In genomic region chr22:50281384-50281760, GRCh38 we compare ENCODE assay signal across 2 cellular contexts.
TF ChIP-seq lines count a peak whose summit lies in the region.

No MANE protein-coding gene starts in this region.

TF ChIP-seq in HCT116, 20 proteins besides CTCF, POLR2A, EP300 and RAD21:
- TF ChIP-seq SRF (IDR thresholded peaks at IDR 0.05; ENCODE audit: low read depth) (no peak), ZNF274 (IDR thresholded peaks at IDR 0.05; ENCODE audit: low read depth, low read length) (no peak), ZFX (IDR thresholded peaks at IDR 0.05) (no peak)
- TF ChIP-seq, protein P1, sequence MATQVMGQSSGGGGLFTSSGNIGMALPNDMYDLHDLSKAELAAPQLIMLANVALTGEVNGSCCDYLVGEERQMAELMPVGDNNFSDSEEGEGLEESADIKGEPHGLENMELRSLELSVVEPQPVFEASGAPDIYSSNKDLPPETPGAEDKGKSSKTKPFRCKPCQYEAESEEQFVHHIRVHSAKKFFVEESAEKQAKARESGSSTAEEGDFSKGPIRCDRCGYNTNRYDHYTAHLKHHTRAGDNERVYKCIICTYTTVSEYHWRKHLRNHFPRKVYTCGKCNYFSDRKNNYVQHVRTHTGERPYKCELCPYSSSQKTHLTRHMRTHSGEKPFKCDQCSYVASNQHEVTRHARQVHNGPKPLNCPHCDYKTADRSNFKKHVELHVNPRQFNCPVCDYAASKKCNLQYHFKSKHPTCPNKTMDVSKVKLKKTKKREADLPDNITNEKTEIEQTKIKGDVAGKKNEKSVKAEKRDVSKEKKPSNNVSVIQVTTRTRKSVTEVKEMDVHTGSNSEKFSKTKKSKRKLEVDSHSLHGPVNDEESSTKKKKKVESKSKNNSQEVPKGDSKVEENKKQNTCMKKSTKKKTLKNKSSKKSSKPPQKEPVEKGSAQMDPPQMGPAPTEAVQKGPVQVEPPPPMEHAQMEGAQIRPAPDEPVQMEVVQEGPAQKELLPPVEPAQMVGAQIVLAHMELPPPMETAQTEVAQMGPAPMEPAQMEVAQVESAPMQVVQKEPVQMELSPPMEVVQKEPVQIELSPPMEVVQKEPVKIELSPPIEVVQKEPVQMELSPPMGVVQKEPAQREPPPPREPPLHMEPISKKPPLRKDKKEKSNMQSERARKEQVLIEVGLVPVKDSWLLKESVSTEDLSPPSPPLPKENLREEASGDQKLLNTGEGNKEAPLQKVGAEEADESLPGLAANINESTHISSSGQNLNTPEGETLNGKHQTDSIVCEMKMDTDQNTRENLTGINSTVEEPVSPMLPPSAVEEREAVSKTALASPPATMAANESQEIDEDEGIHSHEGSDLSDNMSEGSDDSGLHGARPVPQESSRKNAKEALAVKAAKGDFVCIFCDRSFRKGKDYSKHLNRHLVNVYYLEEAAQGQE (IDR thresholded peaks at IDR 0.05; ENCODE audit: low read depth) = no peak
- TF ChIP-seq, protein P2, sequence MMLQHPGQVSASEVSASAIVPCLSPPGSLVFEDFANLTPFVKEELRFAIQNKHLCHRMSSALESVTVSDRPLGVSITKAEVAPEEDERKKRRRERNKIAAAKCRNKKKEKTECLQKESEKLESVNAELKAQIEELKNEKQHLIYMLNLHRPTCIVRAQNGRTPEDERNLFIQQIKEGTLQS (IDR thresholded peaks at IDR 0.05) = no peak
- TF ChIP-seq, protein P3, sequence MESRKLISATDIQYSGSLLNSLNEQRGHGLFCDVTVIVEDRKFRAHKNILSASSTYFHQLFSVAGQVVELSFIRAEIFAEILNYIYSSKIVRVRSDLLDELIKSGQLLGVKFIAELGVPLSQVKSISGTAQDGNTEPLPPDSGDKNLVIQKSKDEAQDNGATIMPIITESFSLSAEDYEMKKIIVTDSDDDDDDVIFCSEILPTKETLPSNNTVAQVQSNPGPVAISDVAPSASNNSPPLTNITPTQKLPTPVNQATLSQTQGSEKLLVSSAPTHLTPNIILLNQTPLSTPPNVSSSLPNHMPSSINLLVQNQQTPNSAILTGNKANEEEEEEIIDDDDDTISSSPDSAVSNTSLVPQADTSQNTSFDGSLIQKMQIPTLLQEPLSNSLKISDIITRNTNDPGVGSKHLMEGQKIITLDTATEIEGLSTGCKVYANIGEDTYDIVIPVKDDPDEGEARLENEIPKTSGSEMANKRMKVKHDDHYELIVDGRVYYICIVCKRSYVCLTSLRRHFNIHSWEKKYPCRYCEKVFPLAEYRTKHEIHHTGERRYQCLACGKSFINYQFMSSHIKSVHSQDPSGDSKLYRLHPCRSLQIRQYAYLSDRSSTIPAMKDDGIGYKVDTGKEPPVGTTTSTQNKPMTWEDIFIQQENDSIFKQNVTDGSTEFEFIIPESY (IDR thresholded peaks at IDR 0.05; ENCODE audit: extremely low read depth, insufficient replicate concordance, low read length) = no peak

TF ChIP-seq in endothelial cell of umbilical vein, 7 proteins besides CTCF, POLR2A, EP300 and RAD21:
- TF ChIP-seq, protein P4, sequence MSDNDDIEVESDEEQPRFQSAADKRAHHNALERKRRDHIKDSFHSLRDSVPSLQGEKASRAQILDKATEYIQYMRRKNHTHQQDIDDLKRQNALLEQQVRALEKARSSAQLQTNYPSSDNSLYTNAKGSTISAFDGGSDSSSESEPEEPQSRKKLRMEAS (IDR thresholded peaks at IDR 0.05; ENCODE audit: insufficient read depth, insufficient read length) = no peak
- TF ChIP-seq FOS (IDR thresholded peaks at IDR 0.05; ENCODE audit: borderline replicate concordance, insufficient read depth, low read length) (no peak), JUN (IDR thresholded peaks at IDR 0.05; ENCODE audit: borderline replicate concordance, insufficient read depth, insufficient read length, low read depth) (no peak), MYC (IDR thresholded peaks at IDR 0.05; ENCODE audit: low read depth, low read length) (no peak)
